9 cellular contexts compared by ENCODE assay signal in the genomic region with DNA sequence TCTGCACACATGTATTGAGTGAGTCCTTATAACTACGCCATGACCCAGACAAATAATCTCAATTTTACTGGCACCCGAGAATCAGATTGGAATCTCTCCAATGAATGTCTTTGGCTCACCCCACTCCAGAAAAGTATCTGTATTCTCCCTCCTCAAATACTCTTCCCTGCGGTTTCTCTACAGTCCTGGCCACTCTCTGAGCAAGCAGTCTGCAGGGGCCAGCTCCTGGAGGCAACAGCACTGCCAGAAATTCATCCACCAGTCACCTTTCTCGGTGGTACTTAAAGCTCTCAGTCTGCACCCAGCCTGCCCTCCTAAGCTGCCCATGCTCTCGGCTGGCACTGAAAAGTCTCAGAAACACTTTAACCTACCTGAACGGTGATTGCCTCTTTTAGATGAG. TPM values are rescaled to one million over a fixed set of nuclear protein-coding genes. Genes with fewer than 3 reads are reported as not detected.
DNase-seq lines count a peak whose midpoint lies in the region; ATAC-seq, FAIRE-seq and TF ChIP-seq lines count a peak whose summit lies in the region.
"Had no signal": no experiment of that assay in that cellular context is flagged by ENCODE, and none has a peak within 500 bp of the region (broad histone marks: within the 10 kb centered on the region; RNA-seq: fewer than 3 reads in every experiment).

No MANE protein-coding gene starts in this region.

- peak overlapping the region; percentile 70 for H3K27ac Mint-ChIP-seq in activated naive CD8-positive, alpha-beta T cell treated with anti-CD3 and anti-CD28 coated beads for 36 hours

- peak overlapping the region; percentile 52 for H3K4me3 ChIP-seq in GM12865 (ENCODE audit: low read depth, low read length)
- H3K4me3 ChIP-seq in gastroesophageal sphincter, result peak overlapping the region in 1 of 2 donors; percentile 31
- H3K4me3 ChIP-seq in stomach, result peak overlapping the region; percentile 24 to 46 (median 32)

- H3K27me3 ChIP-seq in gastroesophageal sphincter (no peaks in the 10 kb centered on the region), stomach (no peaks in the 10 kb centered on the region)

- 41 to 74% methylated on average over 4 to 5 of the region's 6 CpGs for WGBS in gastroesophageal sphincter (ENCODE audit: low coverage in 1 of 2), 2 donors
- WGBS in stomach, 5 donors, result 14 to 40% (median 30%) methylated on average over 6 of the region's 6 CpGs

- H3K9me3 ChIP-seq in gastroesophageal sphincter (no peaks in the 10 kb centered on the region), stomach (no peaks in the 10 kb centered on the region)

- ATAC-seq in gastroesophageal sphincter, result no peak
- ATAC-seq in GM18861 (IDR thresholded peaks at IDR 0.05; ENCODE audit: unreplicated experiment), result no peak

- no peak for DNase-seq in GM12865 (ENCODE audit: low read depth)
- no peak for DNase-seq in activated naive CD8-positive, alpha-beta T cell treated with anti-CD3 and anti-CD28 coated beads for 36 hours
- no peak for DNase-seq in stomach
- DNase-seq in NCI-H774 (lab: John Stamatoyannopoulos, UW), result no peak
- DNase-seq in frontal cortex (ENCODE audit: low spot score in 2 of 2), result no peak
- DNase-seq in epidermal melanocyte (ENCODE audit: insufficient read length, low spot score), result no peak
- DNase-seq: NCI-H1436 treated with DMSO at 0.1 percent for 48 hours had no signal

- peaks cover 0 to 14% (median 0%) of the 10 kb centered on the region in 3 donors for H3K4me1 ChIP-seq in gastroesophageal sphincter
- peaks cover 8 to 66% (median 35%) of the 10 kb centered on the region in 4 donors for H3K4me1 ChIP-seq in stomach

- no peak for FAIRE-seq in frontal cortex (lab: Jason Lieb, UNC)

- TF ChIP-seq CTCF in GM12865 (IDR thresholded peaks at IDR 0.05; ENCODE audit: insufficient read depth, low read depth, low read length, missing control alignments) (no peak), gastroesophageal sphincter (IDR thresholded peaks at IDR 0.05) (no peak), stomach (IDR thresholded peaks at IDR 0.05) (no peak)

- peaks cover 3% of the 10 kb centered on the region for H3K36me3 Mint-ChIP-seq in activated naive CD8-positive, alpha-beta T cell treated with anti-CD3 and anti-CD28 coated beads for 36 hours

- H3K27ac ChIP-seq in gastroesophageal sphincter (peak overlapping the region in 3 of 4 donors; percentile 61 to 63 (median 61)), stomach (peak overlapping the region; percentile 60 to 83 (median 81))

- H3K4me1 Mint-ChIP-seq in activated naive CD8-positive, alpha-beta T cell treated with anti-CD3 and anti-CD28 coated beads for 36 hours, result peaks cover 54% of the 10 kb centered on the region

- intact Hi-C loops in stomach (cut with DNase I; ENCODE audit: low total_unique reads), result no loop called here

- TF ChIP-seq POLR2A in gastroesophageal sphincter (IDR thresholded peaks at IDR 0.05) (no peak), stomach (IDR thresholded peaks at IDR 0.05) (no peak)

- peaks cover 2% of the 10 kb centered on the region for H3K9me3 Mint-ChIP-seq in activated naive CD8-positive, alpha-beta T cell treated with anti-CD3 and anti-CD28 coated beads for 36 hours

- TF ChIP-seq EP300 in gastroesophageal sphincter (IDR thresholded peaks at IDR 0.05) (no peak), stomach (IDR thresholded peaks at IDR 0.05) (no peak)

- H3K27me3 Mint-ChIP-seq in activated naive CD8-positive, alpha-beta T cell treated with anti-CD3 and anti-CD28 coated beads for 36 hours, result no peaks in the 10 kb centered on the region

- H3K36me3 ChIP-seq in gastroesophageal sphincter (no peaks in the 10 kb centered on the region), stomach (no peaks in the 10 kb centered on the region)

- H3K4me3 Mint-ChIP-seq in activated naive CD8-positive, alpha-beta T cell treated with anti-CD3 and anti-CD28 coated beads for 36 hours, result peak overlapping the region; percentile 64

RNA-seq across cellular contexts. Expression of a gene that starts 16.1 kb away (rescaled TPM):
- total RNA-seq in activated naive CD8-positive, alpha-beta T cell treated with anti-CD3 and anti-CD28 coated beads for 36 hours, result 10 to 100 TPM; 63.8 to 76.2 TPM
- total RNA-seq in gastroesophageal sphincter (10 to 100 TPM; 27.4 to 63.5 (median 31.4) TPM), stomach (10 to 100 TPM in 4 of 5 donors, 1 to 10 TPM in 1; 1.7 to 95.6 (median 37.3) TPM), frontal cortex (66.0 TPM)
- 1 to 10 TPM; 4.9 to 8.6 (median 5.5) TPM for polyA plus RNA-seq in stomach
